Comparison of ENCODE assay signal across 14 cellular contexts in the genomic region with DNA sequence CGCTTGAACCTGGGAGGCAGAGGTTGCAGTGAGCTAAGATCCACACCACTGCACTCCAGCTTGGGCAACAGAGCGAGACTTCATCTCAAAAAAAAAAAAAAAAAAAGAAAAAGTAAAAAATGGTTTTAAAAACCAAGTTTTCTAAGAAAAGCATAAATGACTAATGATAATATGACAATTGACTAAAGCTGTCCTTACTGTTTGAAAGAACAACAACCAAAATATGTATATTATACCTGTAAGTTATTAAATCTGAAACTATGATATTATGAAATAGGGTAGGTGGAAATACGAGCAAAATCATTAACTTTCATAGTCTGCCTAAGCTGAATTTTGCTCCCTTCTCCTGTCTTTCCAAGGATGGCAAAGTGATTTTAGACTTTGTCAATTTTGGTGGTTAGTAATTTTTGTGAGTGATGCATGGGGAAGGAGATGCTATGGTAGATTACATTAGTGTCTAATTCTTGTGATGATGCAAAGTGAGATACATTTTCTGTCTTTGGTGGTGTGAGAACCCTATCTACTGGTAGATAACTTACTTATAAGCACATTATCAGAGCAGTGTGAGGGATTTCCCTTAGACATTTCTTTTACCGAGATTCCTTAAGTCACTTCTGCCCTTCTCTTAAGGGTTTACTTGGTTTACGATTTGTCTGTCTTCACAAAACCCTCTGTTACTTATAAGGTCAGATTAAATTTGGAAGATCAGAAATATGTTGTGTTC. TPM values are rescaled to one million over a fixed set of nuclear protein-coding genes. Genes with fewer than 3 reads are reported as not detected.
DNase-seq lines count a peak whose midpoint lies in the region; ATAC-seq and TF ChIP-seq lines count a peak whose summit lies in the region.
"Had no signal": no experiment of that assay in that cellular context is flagged by ENCODE, and none has a peak within 500 bp of the region (broad histone marks: within the 10 kb centered on the region; RNA-seq: fewer than 3 reads in every experiment).

No MANE protein-coding gene starts in this region.

- H3K4me1 ChIP-seq in HEK293 (ENCODE audit: control insufficient read depth, insufficient read depth, low read length) = peaks cover 25% of the 10 kb centered on the region; the same call in 1 of the 2 replicates
- no peaks in the 10 kb centered on the region for H3K4me1 ChIP-seq in endodermal cell (ENCODE audit: control insufficient read depth, insufficient read depth, low read length)
- peaks cover 55 to 98% (median 91%) of the 10 kb centered on the region in 6 donors for H3K4me1 ChIP-seq in spleen

- H3K27ac Mint-ChIP-seq in T-helper 2 cell treated with Interferon-gamma antibody and Interleukin-4, amounts not matched to agents 5 μg/mL and 100 μg/mL, for 36 hours = peak overlapping the region; percentile 88
- H3K27ac Mint-ChIP-seq in endodermal cell = peak overlapping the region; percentile 54

- H3K27me3 ChIP-seq in endodermal cell (ENCODE audit: control insufficient read depth, insufficient read depth, low read length, poor library complexity, severe bottlenecking) = no peaks in the 10 kb centered on the region
- H3K27me3 ChIP-seq in spleen (replicated peaks in 1 of 7) = no peaks in the 10 kb centered on the region
- H3K27me3 ChIP-seq: esophagus squamous epithelium, tibial nerve had no signal

- TF ChIP-seq CTCF in HEK293 (tag by site-specific recombination; IDR thresholded peaks at IDR 0.05) = no peak
- TF ChIP-seq CTCF in endodermal cell (conservative IDR thresholded peaks at IDR 0.05) = no peak
- no peak for TF ChIP-seq CTCF in spleen (IDR thresholded peaks at IDR 0.05 in 8 of 11, conservative IDR thresholded peaks at IDR 0.05 in 3 of 11)

- H3K27me3 Mint-ChIP-seq in T-helper 2 cell treated with Interferon-gamma antibody and Interleukin-4, amounts not matched to agents 5 μg/mL and 100 μg/mL, for 36 hours (ENCODE audit: low read depth) = no peaks in the 10 kb centered on the region
- no peaks in the 10 kb centered on the region for H3K27me3 Mint-ChIP-seq in endodermal cell (ENCODE audit: insufficient read depth)

- POLR2A ChIA-PET in HEK293 (lab: Yijun Ruan, JAX) = interaction anchor here (0.6 to 2.4 kb wide), 5 partner anchors 8 to 80 kb away, joined by 3 to 15 read pairs (median 8); a partner anchor contains a TSS

- TF ChIP-seq POLR2A in spleen (IDR thresholded peaks at IDR 0.05) = no peak

- H3K36me3 ChIP-seq in HEK293 (ENCODE audit: control insufficient read depth in 2 of 2, insufficient read depth in 1 of 2, low read length in 2 of 2) (peaks cover 79 to 84% of the 10 kb centered on the region in 2 experiments), endodermal cell (ENCODE audit: control insufficient read depth, insufficient read depth, low read length) (peaks cover 94% of the 10 kb centered on the region), spleen (peaks cover 7 to 92% (median 65%) of the 10 kb centered on the region in 6 donors)

- peak overlapping the region; percentile 84 for H3K4me3 Mint-ChIP-seq in T-helper 2 cell treated with Interferon-gamma antibody and Interleukin-4, amounts not matched to agents 5 μg/mL and 100 μg/mL, for 36 hours
- H3K4me3 Mint-ChIP-seq in endodermal cell = no peak overlapping the region

- H3K36me3 Mint-ChIP-seq in T-helper 2 cell treated with Interferon-gamma antibody and Interleukin-4, amounts not matched to agents 5 μg/mL and 100 μg/mL, for 36 hours (ENCODE audit: low read depth) = peaks cover 84% of the 10 kb centered on the region
- peaks cover 83% of the 10 kb centered on the region for H3K36me3 Mint-ChIP-seq in endodermal cell (ENCODE audit: low read depth)

- H3K9me3 Mint-ChIP-seq in T-helper 2 cell treated with Interferon-gamma antibody and Interleukin-4, amounts not matched to agents 5 μg/mL and 100 μg/mL, for 36 hours = no peaks in the 10 kb centered on the region
- H3K9me3 Mint-ChIP-seq in endodermal cell = peaks cover 5% of the 10 kb centered on the region

- peaks cover 72% of the 10 kb centered on the region for H3K4me1 Mint-ChIP-seq in T-helper 2 cell treated with Interferon-gamma antibody and Interleukin-4, amounts not matched to agents 5 μg/mL and 100 μg/mL, for 36 hours (ENCODE audit: low read depth)
- H3K4me1 Mint-ChIP-seq in endodermal cell = peaks cover 35% of the 10 kb centered on the region

- H3K9me3 ChIP-seq in HEK293 (ENCODE audit: control insufficient read depth, insufficient read depth, low read depth, low read length) (no peaks in the 10 kb centered on the region), endodermal cell (ENCODE audit: control insufficient read depth, low read length) (peaks cover 20% of the 10 kb centered on the region), spleen (no peaks in the 10 kb centered on the region)
- H3K9me3 ChIP-seq: esophagus squamous epithelium, tibial nerve had no signal

- intact Hi-C loops in spleen (cut with DNase I; ENCODE audit: low total_unique reads) = no loop called here

- 95 to 100% methylated on average over 1 to 4 of the region's 5 CpGs for WGBS in endodermal cell (ENCODE audit: insufficient coverage in 1 of 2, insufficient read length in 1 of 2), 2 experiments
- 69 to 81% (median 75%) methylated on average over 5 of the region's 5 CpGs for WGBS in spleen, 5 donors

- CTCF ChIA-PET in HEK293 (lab: Yijun Ruan, JAX) = interaction anchor here (0.6 to 1.8 kb wide), 6 partner anchors 8 to 93 kb away, joined by 3 to 10 read pairs (median 5); a partner anchor contains a TSS

- no peak overlapping the region for H3K27ac ChIP-seq in HEK293 (ENCODE audit: extremely low read depth, low read depth, low read length)
- H3K27ac ChIP-seq in endodermal cell (ENCODE audit: low read depth, low read length) = no peak overlapping the region
- peak overlapping the region in 5 of 8 donors; percentile 21 to 100 (median 65) for H3K27ac ChIP-seq in spleen

- no peak overlapping the region for H3K9ac ChIP-seq in endodermal cell (ENCODE audit: extremely low read depth, low read length, poor library complexity, severe bottlenecking)

- DNase-seq in T-helper 2 cell treated with Interferon-gamma antibody and Interleukin-4, amounts not matched to agents 5 μg/mL and 100 μg/mL, for 36 hours (ENCODE audit: low spot score) = no peak
- no peak for DNase-seq in endodermal cell
- no peak for DNase-seq in spleen
- DNase-seq in middle frontal gyrus (ENCODE audit: extremely low spot score, low spot score) = no peak
- DNase-seq: anterior cingulate cortex; DMS153; esophagus squamous epithelium; occipital lobe; stimulated activated CD4-positive, alpha-beta T cell treated with anti-CD3 and anti-CD28 coated beads, Interleukin-4, amount 100 ng/mL, for 4 hours had no signal

- ATAC-seq in esophagus mucosa = no peak
- ATAC-seq in HG03521 (IDR thresholded peaks at IDR 0.05; ENCODE audit: unreplicated experiment) = no peak
- ATAC-seq in HG02678 (IDR thresholded peaks at IDR 0.05; ENCODE audit: unreplicated experiment) = no peak

- no peak overlapping the region for H3K4me3 ChIP-seq in HEK293 (ENCODE audit: low read depth, low read length)
- peak overlapping the region; percentile 63 for H3K4me3 ChIP-seq in endodermal cell (ENCODE audit: low read length)
- H3K4me3 ChIP-seq in spleen = peak overlapping the region in 1 of 8 donors; percentile 8
- H3K4me3 ChIP-seq: tibial nerve had no signal

TF ChIP-seq in HEK293, 187 proteins besides CTCF, POLR2A, EP300 and RAD21:
- TF ChIP-seq ZNF558 (tag by site-specific recombination; IDR thresholded peaks at IDR 0.05) = no peak
- TF ChIP-seq ZNF37A (tag by site-specific recombination; IDR thresholded peaks at IDR 0.05) = no peak
- TF ChIP-seq ZNF664 (tag by site-specific recombination; IDR thresholded peaks at IDR 0.05) = peak; percentile 90
- TF ChIP-seq ZNF341 (tag by site-specific recombination; IDR thresholded peaks at IDR 0.05; ENCODE audit: low read depth) = no peak
- TF ChIP-seq EGR2 (tag by site-specific recombination; IDR thresholded peaks at IDR 0.05; ENCODE audit: low read depth) = no peak
- TF ChIP-seq, protein P1, sequence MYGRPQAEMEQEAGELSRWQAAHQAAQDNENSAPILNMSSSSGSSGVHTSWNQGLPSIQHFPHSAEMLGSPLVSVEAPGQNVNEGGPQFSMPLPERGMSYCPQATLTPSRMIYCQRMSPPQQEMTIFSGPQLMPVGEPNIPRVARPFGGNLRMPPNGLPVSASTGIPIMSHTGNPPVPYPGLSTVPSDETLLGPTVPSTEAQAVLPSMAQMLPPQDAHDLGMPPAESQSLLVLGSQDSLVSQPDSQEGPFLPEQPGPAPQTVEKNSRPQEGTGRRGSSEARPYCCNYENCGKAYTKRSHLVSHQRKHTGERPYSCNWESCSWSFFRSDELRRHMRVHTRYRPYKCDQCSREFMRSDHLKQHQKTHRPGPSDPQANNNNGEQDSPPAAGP (tag by site-specific recombination; IDR thresholded peaks at IDR 0.05) = no peak

RNA-seq across cellular contexts. Expression of a gene that starts 10.6 kb away (rescaled TPM):
- total RNA-seq in endodermal cell = 100 to 1,000 TPM; 116 to 127 TPM
- polyA plus RNA-seq in endodermal cell (2013, experiment 1 of 2) = 56.2 TPM
- 46.7 TPM for polyA plus RNA-seq in endodermal cell (2013, experiment 2 of 2)
- 100 to 1,000 TPM; 160 to 232 (median 204) TPM for total RNA-seq in spleen
- 10 to 100 TPM; 37.3 to 44.0 (median 43.2) TPM for polyA plus RNA-seq in spleen
- total RNA-seq in esophagus mucosa = 67.5 TPM

Comparison
In these comparisons a context has a peak if more than half of its experiments do, and no peak if none do; other contexts are left out.
1. H3K27ac ChIP-seq: peak in spleen (5 of 8); none in HEK293 (single experiment) and endodermal cell (single experiment).